ENCODE assay signal across 16 cellular contexts in genomic region chr1:54360165-54361005, GRCh38. TPM values are rescaled to one million over a fixed set of nuclear protein-coding genes. Genes with fewer than 3 reads are reported as not detected.
DNase-seq lines count a peak whose midpoint lies in the region; ATAC-seq, FAIRE-seq and TF ChIP-seq lines count a peak whose summit lies in the region.
"Had no signal": no experiment of that assay in that cellular context is flagged by ENCODE, and none has a peak within 500 bp of the region (broad histone marks: within the 10 kb centered on the region; RNA-seq: fewer than 3 reads in every experiment).

No MANE protein-coding gene starts in this region.

- no peak for TF ChIP-seq RAD21 in HepG2 (CRISPR knock-in tag; IDR thresholded peaks at IDR 0.05)

- CTCF ChIA-PET in HEK293 (lab: Yijun Ruan, JAX) (interaction anchor here (0.7 to 1.2 kb wide), 3 partner anchors 26 to 36 kb away, joined by 3 to 5 read pairs (median 3); no protein-coding TSS in a partner anchor), HepG2 (lab: Yijun Ruan, JAX; ENCODE audit: low intra/inter-chr PET ratio, low total read pairs) (no interaction called here)

- H3K9me3 ChIP-seq in HEK293 (ENCODE audit: control insufficient read depth, insufficient read depth, low read depth, low read length) (no peaks in the 10 kb centered on the region), HepG2 (ENCODE audit: low read length) (no peaks in the 10 kb centered on the region)
- H3K9me3 ChIP-seq: testis had no signal

- no peaks in the 10 kb centered on the region for H3K9me3 Mint-ChIP-seq in activated T-helper 17 cell treated with anti-CD3 and anti-CD28 coated beads, Interleukin-2, amount 50 U/mL, for 72 hours
- H3K9me3 Mint-ChIP-seq: nephron progenitor cell had no signal

- peaks cover 2% of the 10 kb centered on the region; the same call in 1 of the 2 replicates for H3K36me3 ChIP-seq in GM06990 (ENCODE audit: control insufficient read depth, insufficient read depth, low read length)
- H3K36me3 ChIP-seq in HEK293 (ENCODE audit: control insufficient read depth in 2 of 2, insufficient read depth in 1 of 2, low read length in 2 of 2), result peaks cover 0 to 15% of the 10 kb centered on the region in 2 experiments; a peak in 1 of 3 replicates
- peaks cover 2 to 11% of the 10 kb centered on the region in 2 experiments; a peak in 3 of 5 replicates for H3K36me3 ChIP-seq in HepG2 (replicated peaks in 1 of 2; ENCODE audit: control insufficient read depth in 1 of 2, insufficient read depth in 2 of 2, low read length in 2 of 2)

- no peaks in the 10 kb centered on the region for H3K36me3 Mint-ChIP-seq in activated T-helper 17 cell treated with anti-CD3 and anti-CD28 coated beads, Interleukin-2, amount 50 U/mL, for 72 hours (ENCODE audit: low read depth)

- H3K4me1 ChIP-seq in HEK293 (ENCODE audit: control insufficient read depth, insufficient read depth, low read length), result peaks cover 4% of the 10 kb centered on the region; the same call in 1 of the 2 replicates
- H3K4me1 ChIP-seq in HepG2 (ENCODE audit: insufficient read depth, low read length), result peaks cover 23% of the 10 kb centered on the region

- no peak overlapping the region for H3K27ac ChIP-seq in HEK293 (ENCODE audit: extremely low read depth, low read depth, low read length)
- no peak overlapping the region for H3K27ac ChIP-seq in HepG2 (ENCODE audit: extremely low read length, insufficient read depth, low read length)
- H3K27ac ChIP-seq: testis had no signal

- TF ChIP-seq EP300 in HepG2 (IDR thresholded peaks at IDR 0.05; ENCODE audit: low read depth in 2 of 2, low read length in 2 of 2) (no peak), HepG2 (CRISPR knock-in tag; IDR thresholded peaks at IDR 0.05; ENCODE audit: borderline replicate concordance) (no peak)

- H3K4me3 Mint-ChIP-seq in activated T-helper 17 cell treated with anti-CD3 and anti-CD28 coated beads, Interleukin-2, amount 50 U/mL, for 72 hours, result peak overlapping the region; percentile 33
- H3K4me3 Mint-ChIP-seq: nephron progenitor cell had no signal

- TF ChIP-seq CTCF in GM06990 (IDR thresholded peaks at IDR 0.05; ENCODE audit: insufficient read depth, low read length, poor library complexity, severe bottlenecking), result peak; percentile 39
- TF ChIP-seq CTCF in HEK293 (tag by site-specific recombination; IDR thresholded peaks at IDR 0.05), result no peak
- no peak for TF ChIP-seq CTCF in HepG2 (CRISPR knock-in tag; IDR thresholded peaks at IDR 0.05)

- peak overlapping the region; percentile 53 for H3K27ac Mint-ChIP-seq in activated T-helper 17 cell treated with anti-CD3 and anti-CD28 coated beads, Interleukin-2, amount 50 U/mL, for 72 hours

- no peak for ATAC-seq in activated T-helper 17 cell treated with anti-CD3 and anti-CD28 coated beads, Interleukin-2, amount 50 U/mL, for 72 hours (replicated peaks)
- no peak for ATAC-seq in HepG2

- intact Hi-C loops in HepG2 (cut with micrococcal nuclease; ENCODE audit: unreplicated experiment), result no loop called here

- no peak for FAIRE-seq in HepG2 (lab: Jason Lieb, UNC)
- FAIRE-seq: RCC 7860 had no signal

- no peak for TF ChIP-seq POLR2A in HepG2 (IDR thresholded peaks at IDR 0.05; ENCODE audit: insufficient read depth in 1 of 2, low read depth in 2 of 2, low read length in 2 of 2)

- DNase-seq in GM06990 (ENCODE audit: extremely low read depth, insufficient read length) (no peak), HepG2 (ENCODE audit: low spot score) (no peak), NCI-H2171 treated with DMSO at 0.1 percent for 48 hours (lab: John Stamatoyannopoulos, UW) (no peak), COLO668 (lab: John Stamatoyannopoulos, UW; ENCODE audit: unreplicated experiment) (no peak), NCI-H526 (lab: John Stamatoyannopoulos, UW) (no peak)
- DNase-seq: activated CD4-positive, CD25-positive, alpha-beta regulatory T cell treated with anti-CD3 and anti-CD28 coated beads, Interleukin-2, amount 50 U/mL, for 72 hours; activated T-cell treated with anti-CD3 and anti-CD28 coated beads for 4 hours; GOT3; NCI-H524 treated with DMSO at 0.1 percent for 48 hours; nephron progenitor cell; retina; SW 1271 had no signal

- BruUV-seq in HepG2 (replicated peaks; lab: Mats Ljungman, UMichigan), result no TSS peak

- H3K79me2 ChIP-seq in HepG2 (ENCODE audit: insufficient read depth, low read length), result peaks cover 3% of the 10 kb centered on the region

- no peak overlapping the region for H3K4me2 ChIP-seq in HepG2 (ENCODE audit: low read depth, low read length)

- no peak overlapping the region for H3K4me3 ChIP-seq in GM06990 (replicated peaks; ENCODE audit: low read depth, low read length)
- no peak overlapping the region for H3K4me3 ChIP-seq in HEK293 (ENCODE audit: low read depth, low read length)
- no peak overlapping the region for H3K4me3 ChIP-seq in HepG2 (replicated peaks in 1 of 3; ENCODE audit: insufficient read depth in 1 of 3, low read depth in 2 of 3, low read length in 3 of 3)
- H3K4me3 ChIP-seq: testis had no signal

- H3K27me3 ChIP-seq in GM06990 (replicated peaks; ENCODE audit: control insufficient read depth, insufficient read depth, low read length) (no peaks in the 10 kb centered on the region), HepG2 (ENCODE audit: control insufficient read depth in 1 of 2, insufficient read depth in 2 of 2, low read length in 2 of 2) (no peaks in the 10 kb centered on the region)
- H3K27me3 ChIP-seq: testis had no signal

- H3K4me1 Mint-ChIP-seq in activated T-helper 17 cell treated with anti-CD3 and anti-CD28 coated beads, Interleukin-2, amount 50 U/mL, for 72 hours, result peaks cover 46% of the 10 kb centered on the region

- H2AFZ ChIP-seq in HepG2 (ENCODE audit: low read length), result no peak overlapping the region

- no peak overlapping the region for H3K9ac ChIP-seq in HepG2 (ENCODE audit: insufficient read depth, low read depth, low read length)

- no peaks in the 10 kb centered on the region for H3K27me3 Mint-ChIP-seq in activated T-helper 17 cell treated with anti-CD3 and anti-CD28 coated beads, Interleukin-2, amount 50 U/mL, for 72 hours

- POLR2A ChIA-PET in HEK293 (lab: Yijun Ruan, JAX), result no interaction called here
- POLR2A ChIA-PET in HepG2 (lab: Yijun Ruan, JAX), result no interaction called here

- WGBS in HepG2 (ENCODE audit: low lambda C conversion rate), result 95% methylated on average over 6 of the region's 6 CpGs

- in situ Hi-C loops in HepG2 (cut with HindIII; ENCODE audit: extremely low pct_ligation_motif_present, low pct_unique_long_range_greater_than_20kb), result no loop called here

- no peaks in the 10 kb centered on the region for H4K20me1 ChIP-seq in HepG2 (ENCODE audit: insufficient read depth, low read length)

TF ChIP-seq in HEK293, 187 proteins besides CTCF, POLR2A, EP300 and RAD21:
- TF ChIP-seq ZNF121 (tag by site-specific recombination; IDR thresholded peaks at IDR 0.05) (0 out of 2 replicates have a peak, but pooled peaks have one; percentile 31), SCRT2 (tag by site-specific recombination; IDR thresholded peaks at IDR 0.05) (no peak)
TF ChIP-seq in HEK293: peak in this region for 1.

TF ChIP-seq in HepG2, 621 proteins besides CTCF, POLR2A, EP300 and RAD21:
- TF ChIP-seq STAG1 (CRISPR knock-in tag; IDR thresholded peaks at IDR 0.05), result 0 out of 2 replicates have a peak, but pooled peaks have one; percentile 12
- TF ChIP-seq, protein P1, sequence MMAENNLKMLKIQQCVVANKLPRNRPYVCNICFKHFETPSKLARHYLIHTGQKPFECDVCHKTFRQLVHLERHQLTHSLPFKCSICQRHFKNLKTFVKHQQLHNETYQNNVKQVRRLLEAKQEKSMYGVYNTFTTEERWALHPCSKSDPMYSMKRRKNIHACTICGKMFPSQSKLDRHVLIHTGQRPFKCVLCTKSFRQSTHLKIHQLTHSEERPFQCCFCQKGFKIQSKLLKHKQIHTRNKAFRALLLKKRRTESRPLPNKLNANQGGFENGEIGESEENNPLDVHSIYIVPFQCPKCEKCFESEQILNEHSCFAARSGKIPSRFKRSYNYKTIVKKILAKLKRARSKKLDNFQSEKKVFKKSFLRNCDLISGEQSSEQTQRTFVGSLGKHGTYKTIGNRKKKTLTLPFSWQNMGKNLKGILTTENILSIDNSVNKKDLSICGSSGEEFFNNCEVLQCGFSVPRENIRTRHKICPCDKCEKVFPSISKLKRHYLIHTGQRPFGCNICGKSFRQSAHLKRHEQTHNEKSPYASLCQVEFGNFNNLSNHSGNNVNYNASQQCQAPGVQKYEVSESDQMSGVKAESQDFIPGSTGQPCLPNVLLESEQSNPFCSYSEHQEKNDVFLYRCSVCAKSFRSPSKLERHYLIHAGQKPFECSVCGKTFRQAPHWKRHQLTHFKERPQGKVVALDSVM (CRISPR knock-in tag; IDR thresholded peaks at IDR 0.05), result peak; percentile 37; the same call in 1 of the 2 replicates
- no peak for TF ChIP-seq CBFB (CRISPR knock-in tag; IDR thresholded peaks at IDR 0.05)
TF ChIP-seq in HepG2: peak in this region for 2.

RNA-seq across cellular contexts. Expression of gene SSBP3, which starts 45.8 kb away (rescaled TPM):
- total RNA-seq in activated T-helper 17 cell treated with anti-CD3 and anti-CD28 coated beads, Interleukin-2, amount 50 U/mL, for 72 hours, result 10 to 100 TPM; 40.3 to 56.3 TPM
- total RNA-seq in HepG2 (2016; rRNA removed; fragmentation: Illumina TruSeq; extraction: Trizol), result 7.5 and 8.5 TPM in 2 replicates
- total RNA-seq in HepG2 (2016; cell fraction: cytosol; rRNA removed; fragmentation: Illumina TruSeq; extraction: Trizol; ENCODE audit: low read depth), result 2.4 and 2.6 TPM in 2 replicates
- 5.0 and 9.0 TPM in 2 replicates for total RNA-seq in HepG2 (2016; cell fraction: insoluble cytoplasmic fraction; rRNA removed; fragmentation: Illumina TruSeq; extraction: Trizol)
- 6.8 and 7.0 TPM in 2 replicates for total RNA-seq in HepG2 (2016; cell fraction: membrane; rRNA removed; fragmentation: Illumina TruSeq; extraction: Trizol)
- total RNA-seq in HepG2 (2016; cell fraction: nucleus; rRNA removed; fragmentation: Illumina TruSeq; extraction: Trizol), result 5.3 and 6.3 TPM in 2 replicates
- polyA plus RNA-seq in HepG2 (2011; rRNA removed), result 17.6 and 19.0 TPM in 2 replicates
- polyA plus RNA-seq in HepG2 (2011; cell fraction: cytosol; rRNA removed), result 9.4 and 10.6 TPM in 2 replicates
- 24.9 and 30.2 TPM in 2 replicates for polyA plus RNA-seq in HepG2 (2011; cell fraction: nucleus; rRNA removed)
- 22.3 and 30.4 TPM in 2 replicates for polyA plus RNA-seq in HepG2 (2012)
- 6.1 and 8.0 TPM in 2 replicates for polyA plus RNA-seq in HepG2 (2016; cell fraction: cytosol; fragmentation: Illumina TruSeq; extraction: Trizol; ENCODE audit: low read depth)
- polyA plus RNA-seq in HepG2 (2016; cell fraction: insoluble cytoplasmic fraction; fragmentation: Illumina TruSeq; extraction: Trizol; ENCODE audit: low read depth), result 20.5 and 26.0 TPM in 2 replicates
- polyA plus RNA-seq in HepG2 (2016; cell fraction: membrane; fragmentation: Illumina TruSeq; extraction: Trizol; ENCODE audit: low read depth), result 15.7 and 18.4 TPM in 2 replicates
- 25.5 and 27.3 TPM in 2 replicates for polyA plus RNA-seq in HepG2 (2016; cell fraction: nucleus; fragmentation: Illumina TruSeq; extraction: Trizol; ENCODE audit: insufficient read depth, low read depth)
- 10.9 and 15.9 TPM in 2 replicates for polyA minus RNA-seq in HepG2 (2011; rRNA and poly(A)+ RNA removed; ENCODE audit: low replicate concordance)
- 6.2 and 9.2 TPM in 2 replicates for polyA minus RNA-seq in HepG2 (2011; cell fraction: cytosol; rRNA and poly(A)+ RNA removed)
- 6.8 and 9.6 TPM in 2 replicates for polyA minus RNA-seq in HepG2 (2011; cell fraction: nucleus; rRNA and poly(A)+ RNA removed)
